Comparison of ENCODE assay signal across 9 cellular contexts in genomic region chrX:39162322-39162721, GRCh38.
DNase-seq lines count a peak whose midpoint lies in the region; ATAC-seq lines count a peak whose summit lies in the region.
"Had no signal": no experiment of that assay in that cellular context is flagged by ENCODE, and none has a peak within 500 bp of the region (broad histone marks: within the 10 kb centered on the region; RNA-seq: fewer than 3 reads in every experiment).

No MANE protein-coding gene starts in this region.

- peak overlapping the region; percentile 71 for H3K27ac Mint-ChIP-seq in activated T-helper 1 cell treated with anti-CD3 and anti-CD28 coated beads, Interleukin-12 subunit alpha, Interleukin-12 subunit beta, Interleukin-2, Interleukin-4 antibody, amounts not matched to agents 30 ng/mL and 10 ng/mL and 1 ng/mL, durations not matched to agents 14 hours and 24 hours and 36 hours

- DNase-seq in activated T-helper 1 cell treated with anti-CD3 and anti-CD28 coated beads, Interleukin-12 subunit alpha, Interleukin-12 subunit beta, Interleukin-2, Interleukin-4 antibody, amounts not matched to agents 30 ng/mL and 10 ng/mL and 1 ng/mL, durations not matched to agents 14 hours and 24 hours and 36 hours (ENCODE audit: low spot score), result no peak
- no peak for DNase-seq in iPS DF 6.9 (ENCODE audit: low read depth, low spot score)
- peak; percentile 33 to 44 (median 37) for DNase-seq in stimulated activated CD4-positive, alpha-beta T cell treated with anti-CD3 and anti-CD28 coated beads, TNF-alpha, amount 100 ng/mL, for 4 hours (ENCODE audit: low read depth in 3 of 3)
- no peak for DNase-seq in NK-92 (lab: John Stamatoyannopoulos, UW; ENCODE audit: unreplicated experiment)
- DNase-seq in NCI-H2029 (lab: John Stamatoyannopoulos, UW), result no peak
- DNase-seq in DMS153 (lab: John Stamatoyannopoulos, UW), result no peak
- DNase-seq: NCI-H1436 had no signal

- H3K9me3 Mint-ChIP-seq in activated T-helper 1 cell treated with anti-CD3 and anti-CD28 coated beads, Interleukin-12 subunit alpha, Interleukin-12 subunit beta, Interleukin-2, Interleukin-4 antibody, amounts not matched to agents 30 ng/mL and 10 ng/mL and 1 ng/mL, durations not matched to agents 14 hours and 24 hours and 36 hours, result no peaks in the 10 kb centered on the region

- no CpG with 5 or more reads among the region's 29 CpGs for WGBS in iPS DF 6.9 (ENCODE audit: insufficient coverage, insufficient read length)

- intact Hi-C loops in activated T-helper 1 cell treated with anti-CD3 and anti-CD28 coated beads, Interleukin-12 subunit alpha, Interleukin-12 subunit beta, Interleukin-2, Interleukin-4 antibody, amounts not matched to agents 30 ng/mL and 10 ng/mL and 1 ng/mL, durations not matched to agents 14 hours and 24 hours and 36 hours (cut with micrococcal nuclease), result loop anchor here (2.0 to 10.0 kb wide), 7 partner anchors 34 to 452 kb away; no protein-coding TSS in a partner anchor

- peak overlapping the region; percentile 7; the same call in 1 of the 2 replicates for H3K4me3 ChIP-seq in iPS DF 6.9 (ENCODE audit: low read length)

- H3K36me3 ChIP-seq in iPS DF 6.9 (ENCODE audit: control insufficient read depth, insufficient read depth, low read length), result no peaks in the 10 kb centered on the region

- peaks cover 45% of the 10 kb centered on the region for H3K4me1 Mint-ChIP-seq in activated T-helper 1 cell treated with anti-CD3 and anti-CD28 coated beads, Interleukin-12 subunit alpha, Interleukin-12 subunit beta, Interleukin-2, Interleukin-4 antibody, amounts not matched to agents 30 ng/mL and 10 ng/mL and 1 ng/mL, durations not matched to agents 14 hours and 24 hours and 36 hours (ENCODE audit: low read depth)

- H3K27me3 Mint-ChIP-seq in activated T-helper 1 cell treated with anti-CD3 and anti-CD28 coated beads, Interleukin-12 subunit alpha, Interleukin-12 subunit beta, Interleukin-2, Interleukin-4 antibody, amounts not matched to agents 30 ng/mL and 10 ng/mL and 1 ng/mL, durations not matched to agents 14 hours and 24 hours and 36 hours (ENCODE audit: insufficient read depth), result peaks cover 2% of the 10 kb centered on the region

- no peaks in the 10 kb centered on the region for H3K9me3 ChIP-seq in iPS DF 6.9 (ENCODE audit: control insufficient read depth, insufficient read depth, low read length)

- H3K36me3 Mint-ChIP-seq in activated T-helper 1 cell treated with anti-CD3 and anti-CD28 coated beads, Interleukin-12 subunit alpha, Interleukin-12 subunit beta, Interleukin-2, Interleukin-4 antibody, amounts not matched to agents 30 ng/mL and 10 ng/mL and 1 ng/mL, durations not matched to agents 14 hours and 24 hours and 36 hours (ENCODE audit: low read depth), result no peaks in the 10 kb centered on the region

- H3K4me1 ChIP-seq in iPS DF 6.9 (ENCODE audit: control insufficient read depth, insufficient read depth, low read length), result no peaks in the 10 kb centered on the region

- ATAC-seq in HG02610 (IDR thresholded peaks at IDR 0.05; ENCODE audit: unreplicated experiment) (peak; percentile 44), HG03565 (IDR thresholded peaks at IDR 0.05; ENCODE audit: unreplicated experiment) (no peak)

- H3K27me3 ChIP-seq in iPS DF 6.9 (ENCODE audit: control insufficient read depth, insufficient read depth, low read length), result no peaks in the 10 kb centered on the region; the same call in 1 of the 2 replicates

- H3K4me3 Mint-ChIP-seq in activated T-helper 1 cell treated with anti-CD3 and anti-CD28 coated beads, Interleukin-12 subunit alpha, Interleukin-12 subunit beta, Interleukin-2, Interleukin-4 antibody, amounts not matched to agents 30 ng/mL and 10 ng/mL and 1 ng/mL, durations not matched to agents 14 hours and 24 hours and 36 hours, result peak overlapping the region; percentile 22

- H3K27ac ChIP-seq in iPS DF 6.9 (ENCODE audit: low read length), result no peak overlapping the region

Comparison
In these comparisons a context has a peak if more than half of its experiments do, and no peak if none do; other contexts are left out.
1. DNase-seq: peak in stimulated activated CD4-positive, alpha-beta T cell treated with anti-CD3 and anti-CD28 coated beads, TNF-alpha, amount 100 ng/mL, for 4 hours (3 of 3); none in activated T-helper 1 cell treated with anti-CD3 and anti-CD28 coated beads, Interleukin-12 subunit alpha, Interleukin-12 subunit beta, Interleukin-2, Interleukin-4 antibody, amounts not matched to agents 30 ng/mL and 10 ng/mL and 1 ng/mL, durations not matched to agents 14 hours and 24 hours and 36 hours (single experiment), iPS DF 6.9 (single experiment), NK-92 (single experiment), NCI-H2029 (single experiment) and DMS153 (single experiment).